ENCODE assay signal across 26 cellular contexts in genomic region chr16:73131153-73131862, GRCh38.
"Had no signal": no experiment of that assay in that cellular context is flagged by ENCODE, and none has a peak within 500 bp of the region (broad histone marks: within the 10 kb centered on the region; RNA-seq: fewer than 3 reads in every experiment).

No MANE protein-coding gene starts in this region.

- DNase-seq: activated CD4-positive, alpha-beta memory T cell treated with anti-CD3 and anti-CD28 coated beads, Interleukin-2, amount 10 ng/mL, durations not matched to agents 7 days and 5 days; activated CD4-positive, alpha-beta T cell treated with anti-CD3 and anti-CD28 coated beads, Interleukin-2, amount 10 ng/mL, durations not matched to agents 7 days and 5 days; activated CD8-positive, alpha-beta memory T cell treated with anti-CD3 and anti-CD28 coated beads, Interleukin-2, amount 50 U/mL, for 48 hours; activated gamma-delta T cell treated with Interleukin-2 at 50 U/mL for 16 hours; activated naive CD4-positive, alpha-beta T cell treated with anti-CD3 and anti-CD28 coated beads, Interleukin-2, amount 50 U/mL, for 16 hours; activated T-cell treated with anti-CD3 and anti-CD28 coated beads, Interleukin-2, amount 50 U/mL, for 24 hours; amniotic stem cell; dorsolateral prefrontal cortex; effector memory CD4-positive, alpha-beta T cell; foreskin fibroblast; glutamatergic neuron; kidney; left colon; mesenchymal stem cell; natural killer cell; occipital lobe; right cardiac atrium; spleen; stimulated activated naive CD8-positive, alpha-beta T cell treated with anti-CD3 and anti-CD28 coated beads, Interleukin-15, Interleukin-2, amounts not matched to agents 100 U/mL and 50 U/mL, for 24 hours; T-helper 17 cell; T1000; testis; transverse colon; WERI-Rb-1 had no signal

- H3K27ac ChIP-seq: dorsolateral prefrontal cortex, neural progenitor cell, spleen, testis, transverse colon, WERI-Rb-1 had no signal

- H3K36me3 ChIP-seq: neural progenitor cell, spleen, transverse colon, WERI-Rb-1 had no signal

- H2AFZ ChIP-seq: neural progenitor cell had no signal

- H3K4me1 ChIP-seq: neural progenitor cell, testis, transverse colon had no signal

- H3K27me3 Mint-ChIP-seq: activated CD4-positive, alpha-beta memory T cell treated with anti-CD3 and anti-CD28 coated beads, Interleukin-2, amount 10 ng/mL, durations not matched to agents 7 days and 5 days; activated CD4-positive, alpha-beta T cell treated with anti-CD3 and anti-CD28 coated beads, Interleukin-2, amount 10 ng/mL, durations not matched to agents 7 days and 5 days; activated T-cell treated with anti-CD3 and anti-CD28 coated beads, Interleukin-2, amount 50 U/mL, for 24 hours; central memory CD8-positive, alpha-beta T cell; T-helper 17 cell had no signal

- H3K4me2 ChIP-seq: neural progenitor cell had no signal

- H3K36me3 Mint-ChIP-seq: natural killer cell had no signal

- H3K4me1 Mint-ChIP-seq: activated CD4-positive, alpha-beta memory T cell treated with anti-CD3 and anti-CD28 coated beads, Interleukin-2, amount 10 ng/mL, durations not matched to agents 7 days and 5 days; activated CD4-positive, alpha-beta T cell treated with anti-CD3 and anti-CD28 coated beads, Interleukin-2, amount 10 ng/mL, durations not matched to agents 7 days and 5 days; central memory CD8-positive, alpha-beta T cell; T-helper 17 cell had no signal

- H3K27ac Mint-ChIP-seq: activated CD4-positive, alpha-beta memory T cell treated with anti-CD3 and anti-CD28 coated beads, Interleukin-2, amount 10 ng/mL, durations not matched to agents 7 days and 5 days; activated CD4-positive, alpha-beta T cell treated with anti-CD3 and anti-CD28 coated beads, Interleukin-2, amount 10 ng/mL, durations not matched to agents 7 days and 5 days; activated T-cell treated with anti-CD3 and anti-CD28 coated beads, Interleukin-2, amount 50 U/mL, for 24 hours; neural progenitor cell; T-helper 17 cell had no signal

- H3K4me3 Mint-ChIP-seq: activated CD4-positive, alpha-beta memory T cell treated with anti-CD3 and anti-CD28 coated beads, Interleukin-2, amount 10 ng/mL, durations not matched to agents 7 days and 5 days; activated CD4-positive, alpha-beta T cell treated with anti-CD3 and anti-CD28 coated beads, Interleukin-2, amount 10 ng/mL, durations not matched to agents 7 days and 5 days; activated T-cell treated with anti-CD3 and anti-CD28 coated beads, Interleukin-2, amount 50 U/mL, for 24 hours; central memory CD8-positive, alpha-beta T cell; natural killer cell; neural progenitor cell; T-helper 17 cell had no signal

- H3K9me3 ChIP-seq: testis, transverse colon had no signal

- H3K9me3 Mint-ChIP-seq: activated CD4-positive, alpha-beta T cell treated with anti-CD3 and anti-CD28 coated beads, Interleukin-2, amount 10 ng/mL, durations not matched to agents 7 days and 5 days; natural killer cell had no signal

- H3K4me3 ChIP-seq: dorsolateral prefrontal cortex, neural progenitor cell, spleen, testis, transverse colon had no signal
